Comparison of ENCODE assay signal across 8 cellular contexts in genomic region chr3:170909129-170909903, GRCh38. TPM values are rescaled to one million over a fixed set of nuclear protein-coding genes. Genes with fewer than 3 reads are reported as not detected.
DNase-seq lines count a peak whose midpoint lies in the region; ATAC-seq and TF ChIP-seq lines count a peak whose summit lies in the region.

No MANE protein-coding gene starts in this region.

- H3K4me1 ChIP-seq in OCI-LY3 (ENCODE audit: low read length) (peaks cover 16% of the 10 kb centered on the region), psoas muscle (no peaks in the 10 kb centered on the region)

- no peak overlapping the region for H3K9ac ChIP-seq in OCI-LY3 (ENCODE audit: low read length)

- TF ChIP-seq POLR2A in GM18505 (IDR thresholded peaks at IDR 0.05; ENCODE audit: borderline replicate concordance, extremely low read depth, insufficient read depth, insufficient read length) = no peak

- peak; percentile 98 for DNase-seq in ELR (ENCODE audit: low read depth)
- peak; percentile 93 for DNase-seq in fibroblast of mammary gland (ENCODE audit: low read depth)
- DNase-seq in psoas muscle = peak in 1 of 2 donors; percentile 16
- DNase-seq in stimulated activated CD4-positive, alpha-beta T cell treated with anti-CD3 and anti-CD28 coated beads, Interleukin-4, amount 100 ng/mL, for 1 hour = no peak
- DNase-seq in COLO668 (lab: John Stamatoyannopoulos, UW; ENCODE audit: unreplicated experiment) = no peak

- H3K9me3 ChIP-seq in OCI-LY3 (ENCODE audit: insufficient read depth, low read length) (peaks cover 4% of the 10 kb centered on the region; the same call in 1 of the 2 replicates), psoas muscle (peaks cover 9% of the 10 kb centered on the region)

- H3K79me2 ChIP-seq in OCI-LY3 (ENCODE audit: low read length) = no peaks in the 10 kb centered on the region; the same call in 1 of the 2 replicates

- H3K4me2 ChIP-seq in OCI-LY3 (ENCODE audit: low read length) = peak overlapping the region; percentile 99; the same call in 1 of the 2 replicates

- no peaks in the 10 kb centered on the region for H3K27me3 ChIP-seq in OCI-LY3 (ENCODE audit: low read depth, low read length)
- peaks cover 0 to 22% (median 0%) of the 10 kb centered on the region in 3 donors for H3K27me3 ChIP-seq in psoas muscle (ENCODE audit: insufficient read depth in 3 of 3, low read length in 2 of 3)

- H4K20me1 ChIP-seq in OCI-LY3 (ENCODE audit: insufficient read depth, low read length) = no peaks in the 10 kb centered on the region

- H3K4me3 ChIP-seq in OCI-LY3 (ENCODE audit: low read length) (peak overlapping the region; percentile 85; the same call in 1 of the 2 replicates), fibroblast of mammary gland (ENCODE audit: control insufficient read depth, low read depth, low read length) (no peak overlapping the region), psoas muscle (no peak overlapping the region)

- H3K36me3 ChIP-seq in OCI-LY3 (replicated peaks; ENCODE audit: low read depth, low read length) = peaks cover 3% of the 10 kb centered on the region
- no peaks in the 10 kb centered on the region for H3K36me3 ChIP-seq in psoas muscle (ENCODE audit: insufficient read depth in 1 of 2, low read depth in 1 of 2)

- no peak overlapping the region for H3K27ac ChIP-seq in OCI-LY3 (ENCODE audit: low read length)
- no peak overlapping the region for H3K27ac ChIP-seq in psoas muscle

- WGBS in psoas muscle, 3 donors = 77 to 87% (median 81%) methylated on average over 17 of the region's 17 CpGs

- peak in 3 of 4 donors; percentile 29 to 52 (median 47) for ATAC-seq in psoas muscle
- ATAC-seq in GM19035 (IDR thresholded peaks at IDR 0.05; ENCODE audit: unreplicated experiment) = no peak
- no peak for ATAC-seq in GM18505 (IDR thresholded peaks at IDR 0.05; ENCODE audit: unreplicated experiment)

- peak overlapping the region; percentile 85 for H2AFZ ChIP-seq in OCI-LY3 (ENCODE audit: low read depth, low read length)

- TF ChIP-seq CTCF in OCI-LY3 (IDR thresholded peaks at IDR 0.05; ENCODE audit: low read depth, low read length) (no peak), fibroblast of mammary gland (conservative IDR thresholded peaks at IDR 0.05; ENCODE audit: control insufficient read depth, insufficient read depth, low read depth, low read length) (no peak), psoas muscle (IDR thresholded peaks at IDR 0.05) (no peak)

- intact Hi-C loops in psoas muscle (cut with DNase I) = no loop called here

RNA-seq across cellular contexts. Expression of gene EIF5A2, which starts 0.9 kb away (rescaled TPM):
- 1 to 10 TPM in 3 of 4 donors, under 1 TPM in 1; 0.90 to 4.0 (median 2.7) TPM for total RNA-seq in psoas muscle
- 1 to 10 TPM in 2 of 3 donors, under 1 TPM in 1; 0.46 to 3.0 (median 1.5) TPM for polyA plus RNA-seq in psoas muscle

RNA-seq across cellular contexts. Expression of gene RPL22L1, which starts 39.3 kb away (rescaled TPM):
- 10 to 100 TPM in 3 of 4 donors, 1 to 10 TPM in 1; 8.4 to 27.2 (median 18.2) TPM for total RNA-seq in psoas muscle
- 10 to 100 TPM; 32.6 to 88.7 (median 55.7) TPM for polyA plus RNA-seq in psoas muscle

Comparison
In these comparisons a context has a peak if more than half of its experiments do, and no peak if none do; other contexts are left out.
1. DNase-seq: peak in ELR (single experiment) and fibroblast of mammary gland (single experiment); none in stimulated activated CD4-positive, alpha-beta T cell treated with anti-CD3 and anti-CD28 coated beads, Interleukin-4, amount 100 ng/mL, for 1 hour (single experiment) and COLO668 (single experiment).
2. ATAC-seq: peak in psoas muscle (3 of 4); none in GM19035 (single experiment) and GM18505 (single experiment).